ENCODE assay signal across 1 cellular context in the genomic region with DNA sequence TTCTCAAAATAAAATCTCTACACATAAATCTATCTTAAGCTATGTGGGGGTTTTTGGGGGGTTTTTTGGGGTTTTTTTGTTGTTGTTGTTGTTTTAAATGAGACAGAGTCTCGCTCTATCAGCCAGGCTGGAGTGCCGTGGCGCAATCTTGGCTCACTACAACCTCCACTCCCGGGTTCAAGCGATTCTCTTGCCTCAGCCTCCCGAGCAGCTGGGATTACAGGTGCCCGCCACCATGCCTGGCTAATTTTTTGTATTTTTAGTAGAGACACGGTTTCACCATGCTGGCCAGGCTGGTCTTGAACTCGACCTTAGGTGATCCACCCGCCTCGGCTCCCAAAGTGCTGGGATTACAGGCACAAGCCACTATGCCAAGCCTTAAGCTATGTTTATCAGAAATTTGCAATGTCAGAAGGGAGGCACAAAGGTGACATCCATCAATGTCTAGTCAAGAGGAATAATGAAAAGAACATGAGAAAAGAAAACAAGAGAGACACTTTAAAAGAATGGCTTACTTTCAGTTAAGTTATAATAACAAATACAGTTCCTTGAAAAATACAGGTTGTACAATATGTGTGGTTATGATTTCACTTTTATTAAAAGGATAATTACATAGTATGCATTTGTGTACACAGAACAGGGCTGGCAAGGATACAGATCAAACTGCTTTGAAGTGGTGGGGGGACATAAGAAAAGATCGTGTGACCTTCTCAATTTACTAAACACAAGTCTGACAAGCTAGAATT.
TF ChIP-seq lines count a peak whose summit lies in the region.

No MANE protein-coding gene starts in this region.

TF ChIP-seq in HEK293T, 16 proteins besides CTCF, POLR2A, EP300 and RAD21 (continued from another document):
- no peak for TF ChIP-seq SUZ12 (IDR thresholded peaks at IDR 0.05)
- no peak for TF ChIP-seq FOXA1 (IDR thresholded peaks at IDR 0.05)
- TF ChIP-seq SP1 (IDR thresholded peaks at IDR 0.05): no peak
